Comparison of ENCODE assay signal across 10 cellular contexts in genomic region chr1:1665815-1666251, GRCh38. TPM values are rescaled to one million over a fixed set of nuclear protein-coding genes. Genes with fewer than 3 reads are reported as not detected.
A peak's percentile ranks its signal among the peaks of the same experiment; 100 is the strongest.
DNase-seq lines count a peak whose midpoint lies in the region; ATAC-seq, FAIRE-seq and TF ChIP-seq lines count a peak whose summit lies in the region.
"Had no signal": no experiment of that assay in that cellular context is flagged by ENCODE, and none has a peak within 500 bp of the region (broad histone marks: within the 10 kb centered on the region; RNA-seq: fewer than 3 reads in every experiment).

No MANE protein-coding gene starts in this region.

- DNase-seq in GM10248 (ENCODE audit: extremely low spot score): peak; percentile 23
- no peak for DNase-seq in Panc1 (ENCODE audit: low read depth, low spot score)
- DNase-seq in H1 (ENCODE audit: low read depth in 1 of 2, low spot score in 2 of 2): peak in 1 of 2 experiments; percentile 88
- peak; percentile 56 for DNase-seq in sciatic nerve (ENCODE audit: low spot score)
- no peak for DNase-seq in NK-92 (lab: John Stamatoyannopoulos, UW; ENCODE audit: unreplicated experiment)
- no peak for DNase-seq in GOT3 (lab: John Stamatoyannopoulos, UW)
- no peak for DNase-seq in AG08396 (ENCODE audit: low spot score)

- H4K20me1 ChIP-seq in H1 (replicated peaks in 1 of 2; ENCODE audit: control insufficient read depth in 1 of 2, insufficient read depth in 2 of 2, low read length in 2 of 2): peaks cover 0 to 5% of the 10 kb centered on the region in 2 experiments

- no TSS peak for BruUV-seq in Panc1 (replicated peaks; lab: Mats Ljungman, UMichigan)

- H2AK5ac ChIP-seq in H1 (ENCODE audit: low read depth, low read length): no peak overlapping the region

- H3K14ac ChIP-seq in H1 (ENCODE audit: insufficient read length): no peak overlapping the region

- H3K79me1 ChIP-seq in H1 (ENCODE audit: low read depth, low read length): no peaks in the 10 kb centered on the region

- no peak overlapping the region for H2AFZ ChIP-seq in H1 (ENCODE audit: low read length)

- H2BK5ac ChIP-seq in H1 (ENCODE audit: low read depth, low read length): no peak overlapping the region

- no peak overlapping the region for H3K4me2 ChIP-seq in H1 (ENCODE audit: insufficient read depth in 1 of 2, low read depth in 2 of 2, low read length in 2 of 2)

- no peak overlapping the region for H4K8ac ChIP-seq in H1 (ENCODE audit: extremely low read depth, insufficient read depth, low read length)

- H2BK12ac ChIP-seq in H1 (ENCODE audit: low read depth, low read length): no peak overlapping the region

- peak; percentile 46 to 55 for TF ChIP-seq RAD21 in H1 (IDR thresholded peaks at IDR 0.05 in 1 of 2, conservative IDR thresholded peaks at IDR 0.05 in 1 of 2; ENCODE audit: low read depth in 2 of 2, low read length in 2 of 2)

- ATAC-seq in Panc1: 0 out of 2 replicates have a peak, but pooled peaks have one; percentile 22
- no peak for ATAC-seq in sciatic nerve
- no peak for ATAC-seq in HG03280 (IDR thresholded peaks at IDR 0.05; ENCODE audit: unreplicated experiment)

- no peak overlapping the region for H2BK20ac ChIP-seq in H1 (ENCODE audit: low read length)

- no peak overlapping the region for H2BK120ac ChIP-seq in H1 (replicated peaks; ENCODE audit: low read depth, low read length)

- TF ChIP-seq POLR2A in H1 (IDR thresholded peaks at IDR 0.05; ENCODE audit: control extremely low read depth in 1 of 2, low read depth in 2 of 2, low read length in 2 of 2): no peak

- H3K9ac ChIP-seq in H1 (replicated peaks in 1 of 4; ENCODE audit: extremely low read depth in 1 of 4, low read depth in 3 of 4, low read length in 3 of 4): no peak overlapping the region; a peak in 1 of 7 replicates

- no peak for FAIRE-seq in H1 (lab: Jason Lieb, UNC)
- FAIRE-seq: islet of Langerhans, TTC549 had no signal

- H3K4me1 ChIP-seq in Panc1 (ENCODE audit: control insufficient read depth, insufficient read depth, low read length) (no peaks in the 10 kb centered on the region), H1 (replicated peaks in 1 of 4; ENCODE audit: control insufficient read depth in 3 of 4, insufficient read depth in 4 of 4, low read length in 3 of 4) (no peaks in the 10 kb centered on the region)

- H2BK15ac ChIP-seq in H1 (ENCODE audit: low read length): no peak overlapping the region

- POLR2A ChIA-PET in GM10248 (lab: Yijun Ruan, JAX): no interaction called here
- POLR2A ChIA-PET in Panc1 (lab: Charles Lee): no interaction called here
- POLR2A ChIA-PET in H1 (lab: Charles Lee; ENCODE audit: partially characterized antibody): interaction anchor here (0.9 to 1.6 kb wide), 5 partner anchors 10 to 18 kb away, joined by 3 to 5 read pairs (median 4); no protein-coding TSS in a partner anchor

- CTCF ChIA-PET in GM10248 (lab: Yijun Ruan, JAX) (interaction anchor here (0.8 to 3.3 kb wide), 5 partner anchors 13 to 243 kb away, joined by 3 to 16 read pairs (median 4); no protein-coding TSS in a partner anchor), Panc1 (lab: Charles Lee) (interaction anchor here (0.5 to 1.0 kb wide), 3 partner anchors 13 to 138 kb away, joined by 3 to 4 read pairs (median 3); no protein-coding TSS in a partner anchor), H1 (lab: Charles Lee; ENCODE audit: partially characterized antibody) (interaction anchor here (0.6 to 2.2 kb wide), 13 partner anchors 12 to 402 kb away, joined by 3 to 10 read pairs (median 3); no protein-coding TSS in a partner anchor)

- TF ChIP-seq EP300 in H1 (IDR thresholded peaks at IDR 0.05; ENCODE audit: borderline replicate concordance in 1 of 2, low read depth in 2 of 2, low read length in 2 of 2): no peak

- intact Hi-C loops in Panc1 (cut with micrococcal nuclease; ENCODE audit: unreplicated experiment) (no loop called here), sciatic nerve (cut with DNase I) (no loop called here)

- no peak overlapping the region for H3K18ac ChIP-seq in H1 (ENCODE audit: extremely low read depth, low read length)

- in situ Hi-C loops in Panc1 (cut with HindIII; ENCODE audit: low pct_unique_long_range_greater_than_20kb, low sequenced_read_pairs): no loop called here

- no peak overlapping the region for H3K4ac ChIP-seq in H1 (replicated peaks; ENCODE audit: insufficient read length, low read depth, low read length)

- no peak overlapping the region for H4K5ac ChIP-seq in H1 (ENCODE audit: insufficient read length, low read depth, low read length)

- H3K36me3 ChIP-seq in Panc1 (ENCODE audit: control insufficient read depth, insufficient read depth, low read length) (peaks cover 2% of the 10 kb centered on the region; the same call in 1 of the 2 replicates), H1 (ENCODE audit: control insufficient read depth in 2 of 4, insufficient read depth in 4 of 4, low read length in 3 of 4) (peaks cover 0 to 24% (median 13%) of the 10 kb centered on the region in 4 experiments; a peak in 5 of 8 replicates)

- no peaks in the 10 kb centered on the region for H3K23me2 ChIP-seq in H1 (ENCODE audit: low read depth, low read length)

- H3K27ac ChIP-seq in Panc1 (ENCODE audit: low read length) (no peak overlapping the region), H1 (ENCODE audit: low read depth, low read length) (no peak overlapping the region)

- H3K9me3 ChIP-seq in Panc1 (ENCODE audit: control insufficient read depth, insufficient read depth, low read depth, low read length) (no peaks in the 10 kb centered on the region), H1 (ENCODE audit: insufficient read depth in 2 of 2, low read depth in 1 of 2, low read length in 1 of 2) (no peaks in the 10 kb centered on the region)

- TF ChIP-seq CTCF in GM10248 (IDR thresholded peaks at IDR 0.05; ENCODE audit: control extremely low read depth, extremely low read depth, low read depth, missing control alignments): peak; percentile 38
- TF ChIP-seq CTCF in Panc1 (IDR thresholded peaks at IDR 0.05): peak; percentile 84
- peak; percentile 62 to 85 (median 75) for TF ChIP-seq CTCF in H1 (IDR thresholded peaks at IDR 0.05; ENCODE audit: control extremely low read depth in 1 of 3, insufficient read depth in 1 of 3, low read depth in 1 of 3, low read length in 3 of 3)

- H3K4me3 ChIP-seq in Panc1 (ENCODE audit: low read depth in 2 of 2, low read length in 2 of 2): no peak overlapping the region
- H3K4me3 ChIP-seq in H1 (ENCODE audit: extremely low read depth in 1 of 4, insufficient read depth in 2 of 4, low read depth in 3 of 4, low read length in 4 of 4): no peak overlapping the region

- H4K91ac ChIP-seq in H1 (replicated peaks; ENCODE audit: insufficient read length, low read length): no peak overlapping the region

- no peak overlapping the region for H3K56ac ChIP-seq in H1 (replicated peaks; ENCODE audit: insufficient read length, low read depth, low read length)

- H3K27me3 ChIP-seq in Panc1 (ENCODE audit: control insufficient read depth, insufficient read depth, low read length): no peaks in the 10 kb centered on the region
- no peaks in the 10 kb centered on the region for H3K27me3 ChIP-seq in H1 (replicated peaks in 1 of 4; ENCODE audit: control insufficient read depth in 3 of 4, extremely low read depth in 1 of 4, insufficient read depth in 3 of 4, low read length in 3 of 4)

- no peaks in the 10 kb centered on the region for H3K79me2 ChIP-seq in H1 (ENCODE audit: control insufficient read depth in 1 of 2, insufficient read depth in 2 of 2, low read length in 2 of 2)

- no peak overlapping the region for H3K23ac ChIP-seq in H1 (ENCODE audit: insufficient read length)

- WGBS in H1 (ENCODE audit: extremely low coverage in 1 of 2, insufficient coverage in 1 of 2, insufficient read length in 1 of 2, insufficient replicate concordance in 2 of 2, low coverage in 1 of 2, low lambda C conversion rate in 2 of 2, missing lambda C conversion rate in 1 of 2), 2 experiments: 90% methylated on average over 23 of the region's 25 CpGs; no CpG with 5 or more reads in 1 of the 2 experiments

RNA-seq across cellular contexts. Expression of gene CDK11B, which starts 7.0 kb away (rescaled TPM):
- total RNA-seq in Panc1 (2021; ENCODE audit: unreplicated experiment) (36.5 TPM), sciatic nerve (27.9 TPM)
- polyA plus RNA-seq in Panc1 (2012; ENCODE audit: insufficient read length): 66.1 TPM
- total RNA-seq in H1 (2021; fragmentation: NEBNext Ultra II Directional; extraction: Animal tissue kit (Norgen Biotek cat#: 25700)): 31.3 and 31.9 TPM in 2 replicates
- 11.1 and 21.8 TPM in 2 replicates for polyA plus RNA-seq in H1 (2011; rRNA removed)
- polyA plus RNA-seq in H1 (2011; cell fraction: cytosol; rRNA removed): 13.1 TPM
- polyA plus RNA-seq in H1 (2011; cell fraction: nucleus; rRNA removed): 30.5 TPM
- polyA plus RNA-seq in H1 (2012, experiment 1 of 2): 47.8 to 51.1 TPM (median 49.1 TPM) in 4 replicates
- polyA plus RNA-seq in H1 (2012, experiment 2 of 2): 17.9 TPM
- 46.8 TPM for polyA plus RNA-seq in H1 (2013, experiment 1 of 2)
- polyA plus RNA-seq in H1 (2013, experiment 2 of 2): 45.7 TPM
- polyA minus RNA-seq in H1 (2011; rRNA and poly(A)+ RNA removed): 4.6 and 4.7 TPM in 2 replicates
- polyA minus RNA-seq in H1 (2011; cell fraction: cytosol; rRNA and poly(A)+ RNA removed): 7.3 TPM
- polyA minus RNA-seq in H1 (2011; cell fraction: nucleus; rRNA and poly(A)+ RNA removed): 7.8 TPM

RNA-seq across cellular contexts. Expression of gene SLC35E2B, which starts 26.8 kb away (rescaled TPM):
- total RNA-seq in Panc1 (2021; ENCODE audit: unreplicated experiment) (75.7 TPM), sciatic nerve (45.6 TPM)
- 63.0 TPM for polyA plus RNA-seq in Panc1 (2012; ENCODE audit: insufficient read length)
- 46.3 and 46.7 TPM in 2 replicates for total RNA-seq in H1 (2021; fragmentation: NEBNext Ultra II Directional; extraction: Animal tissue kit (Norgen Biotek cat#: 25700))
- 25.9 and 40.7 TPM in 2 replicates for polyA plus RNA-seq in H1 (2011; rRNA removed)
- polyA plus RNA-seq in H1 (2011; cell fraction: cytosol; rRNA removed): 28.6 TPM
- polyA plus RNA-seq in H1 (2011; cell fraction: nucleus; rRNA removed): 53.9 TPM
- 31.6 to 37.7 TPM (median 34.8 TPM) in 4 replicates for polyA plus RNA-seq in H1 (2012, experiment 1 of 2)
- 28.2 TPM for polyA plus RNA-seq in H1 (2012, experiment 2 of 2)
- 31.0 TPM for polyA plus RNA-seq in H1 (2013, experiment 1 of 2)
- polyA plus RNA-seq in H1 (2013, experiment 2 of 2): 31.3 TPM
- 30.9 and 34.1 TPM in 2 replicates for polyA minus RNA-seq in H1 (2011; rRNA and poly(A)+ RNA removed)
- polyA minus RNA-seq in H1 (2011; cell fraction: cytosol; rRNA and poly(A)+ RNA removed): 27.1 TPM
- polyA minus RNA-seq in H1 (2011; cell fraction: nucleus; rRNA and poly(A)+ RNA removed): 27.1 TPM

RNA-seq across cellular contexts. Expression of gene MMP23B, which starts 33.9 kb away (rescaled TPM):
- 5.0 TPM for total RNA-seq in Panc1 (2021; ENCODE audit: unreplicated experiment)
- polyA plus RNA-seq in Panc1 (2012; ENCODE audit: insufficient read length): 4.7 TPM
- 14.6 and 19.1 TPM in 2 replicates for total RNA-seq in H1 (2021; fragmentation: NEBNext Ultra II Directional; extraction: Animal tissue kit (Norgen Biotek cat#: 25700))
- polyA plus RNA-seq in H1 (2011; rRNA removed): 9.2 and 20.8 TPM in 2 replicates
- 11.5 TPM for polyA plus RNA-seq in H1 (2011; cell fraction: cytosol; rRNA removed)
- 90.3 TPM for polyA plus RNA-seq in H1 (2011; cell fraction: nucleus; rRNA removed)
- 6.7 to 13.3 TPM (median 10.3 TPM) in 4 replicates for polyA plus RNA-seq in H1 (2012, experiment 1 of 2)
- 4.8 TPM for polyA plus RNA-seq in H1 (2012, experiment 2 of 2)
- polyA plus RNA-seq in H1 (2013, experiment 1 of 2): 33.4 TPM
- 31.6 TPM for polyA plus RNA-seq in H1 (2013, experiment 2 of 2)
- 0.76 TPM in 1 of 2 replicates, not detected in the other for polyA minus RNA-seq in H1 (2011; rRNA and poly(A)+ RNA removed)
- polyA minus RNA-seq in H1 (2011; cell fraction: cytosol; rRNA and poly(A)+ RNA removed): 5.1 TPM
- polyA minus RNA-seq in H1 (2011; cell fraction: nucleus; rRNA and poly(A)+ RNA removed): 14.7 TPM
- total RNA-seq in sciatic nerve: 5.4 TPM

RNA-seq across cellular contexts. Expression of gene MIB2, which starts 50.5 kb away (rescaled TPM):
- total RNA-seq in Panc1 (2021; ENCODE audit: unreplicated experiment) (74.5 TPM), sciatic nerve (68.4 TPM)
- 92.4 TPM for polyA plus RNA-seq in Panc1 (2012; ENCODE audit: insufficient read length)
- total RNA-seq in H1 (2021; fragmentation: NEBNext Ultra II Directional; extraction: Animal tissue kit (Norgen Biotek cat#: 25700)): 56.5 and 60.0 TPM in 2 replicates
- 32.5 and 71.1 TPM in 2 replicates for polyA plus RNA-seq in H1 (2011; rRNA removed)
- polyA plus RNA-seq in H1 (2011; cell fraction: cytosol; rRNA removed): 53.6 TPM
- 216 TPM for polyA plus RNA-seq in H1 (2011; cell fraction: nucleus; rRNA removed)
- 18.3 to 47.9 TPM (median 45.2 TPM) in 4 replicates for polyA plus RNA-seq in H1 (2012, experiment 1 of 2)
- 20.1 TPM for polyA plus RNA-seq in H1 (2012, experiment 2 of 2)
- polyA plus RNA-seq in H1 (2013, experiment 1 of 2): 51.2 TPM
- 57.9 TPM for polyA plus RNA-seq in H1 (2013, experiment 2 of 2)
- polyA minus RNA-seq in H1 (2011; rRNA and poly(A)+ RNA removed): 7.6 and 11.2 TPM in 2 replicates
- polyA minus RNA-seq in H1 (2011; cell fraction: cytosol; rRNA and poly(A)+ RNA removed): 31.8 TPM
- polyA minus RNA-seq in H1 (2011; cell fraction: nucleus; rRNA and poly(A)+ RNA removed): 52.7 TPM

RNA-seq across cellular contexts. Expression of gene CDK11A, which starts 58.3 kb away (rescaled TPM):
- total RNA-seq in Panc1 (2021; ENCODE audit: unreplicated experiment) (83.6 TPM), sciatic nerve (51.5 TPM)
- polyA plus RNA-seq in Panc1 (2012; ENCODE audit: insufficient read length): 132 TPM
- 45.6 and 45.7 TPM in 2 replicates for total RNA-seq in H1 (2021; fragmentation: NEBNext Ultra II Directional; extraction: Animal tissue kit (Norgen Biotek cat#: 25700))
- polyA plus RNA-seq in H1 (2011; rRNA removed): 15.0 and 38.8 TPM in 2 replicates
- polyA plus RNA-seq in H1 (2011; cell fraction: cytosol; rRNA removed): 15.5 TPM
- 150 TPM for polyA plus RNA-seq in H1 (2011; cell fraction: nucleus; rRNA removed)
- polyA plus RNA-seq in H1 (2012, experiment 1 of 2): 40.9 to 51.5 TPM (median 46.7 TPM) in 4 replicates
- 15.0 TPM for polyA plus RNA-seq in H1 (2012, experiment 2 of 2)
- polyA plus RNA-seq in H1 (2013, experiment 1 of 2): 33.1 TPM
- polyA plus RNA-seq in H1 (2013, experiment 2 of 2): 28.8 TPM
- polyA minus RNA-seq in H1 (2011; rRNA and poly(A)+ RNA removed): 5.0 and 9.8 TPM in 2 replicates
- polyA minus RNA-seq in H1 (2011; cell fraction: cytosol; rRNA and poly(A)+ RNA removed): 72.5 TPM
- 26.2 TPM for polyA minus RNA-seq in H1 (2011; cell fraction: nucleus; rRNA and poly(A)+ RNA removed)

Comparison
In these comparisons a context has a peak if more than half of its experiments do, and no peak if none do; other contexts are left out.
1. DNase-seq: peak in GM10248 (single experiment) and sciatic nerve (single experiment); none in Panc1 (single experiment), NK-92 (single experiment), GOT3 (single experiment) and AG08396 (single experiment).
2. Peak in every context shown above with its lines, with median percentiles within 50 percentile points of each other: CTCF ChIP-seq.